ENCODE assay signal across 15 cellular contexts in the genomic region with DNA sequence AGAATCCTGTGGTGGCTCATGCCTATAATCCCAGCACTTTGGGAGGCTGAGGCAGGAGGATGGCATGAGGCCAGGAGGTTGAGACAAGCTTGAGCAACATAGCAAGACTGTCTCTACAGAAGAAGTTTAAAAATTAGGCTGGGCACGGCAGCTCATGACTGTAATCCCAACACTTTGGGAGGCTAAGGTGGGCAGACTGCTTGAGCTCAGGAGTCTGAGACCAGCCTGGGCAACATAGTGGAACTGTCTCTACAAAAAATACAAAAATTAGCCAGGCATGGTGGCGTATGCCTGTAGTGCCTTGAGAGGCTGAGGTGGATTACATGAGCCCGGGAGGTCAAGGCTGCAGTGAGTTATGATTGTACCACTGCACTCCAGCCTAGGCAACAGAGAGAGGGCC. TPM values are rescaled to one million over a fixed set of nuclear protein-coding genes. Genes with fewer than 3 reads are reported as not detected.
DNase-seq lines count a peak whose midpoint lies in the region; ATAC-seq and TF ChIP-seq lines count a peak whose summit lies in the region.
"Had no signal": no experiment of that assay in that cellular context is flagged by ENCODE, and none has a peak within 500 bp of the region (broad histone marks: within the 10 kb centered on the region; RNA-seq: fewer than 3 reads in every experiment).

No MANE protein-coding gene starts in this region.

- peaks cover 40% of the 10 kb centered on the region for H3K4me1 Mint-ChIP-seq in GM23338
- H3K4me1 Mint-ChIP-seq in stimulated activated effector memory CD8-positive, alpha-beta T cell treated with anti-CD3 and anti-CD28 coated beads, Interleukin-12 subunit alpha, Interleukin-12 subunit beta, amount 100 ng/mL, for 72 hours: peaks cover 68% of the 10 kb centered on the region

- 0 out of 3 replicates have a peak overlapping the region, but pooled peaks have one; percentile 68 for H3K4me3 Mint-ChIP-seq in GM23338
- peak overlapping the region; percentile 95 for H3K4me3 Mint-ChIP-seq in stimulated activated effector memory CD8-positive, alpha-beta T cell treated with anti-CD3 and anti-CD28 coated beads, Interleukin-12 subunit alpha, Interleukin-12 subunit beta, amount 100 ng/mL, for 72 hours

- H3K36me3 ChIP-seq in GM23338 (ENCODE audit: insufficient read depth): no peaks in the 10 kb centered on the region; the same call in 1 of the 2 replicates
- peaks cover 31% of the 10 kb centered on the region for H3K36me3 ChIP-seq in RWPE2 (ENCODE audit: low read depth)
- H3K36me3 ChIP-seq in hepatocyte (replicated peaks; ENCODE audit: insufficient read depth, low read depth): no peaks in the 10 kb centered on the region

- H4K20me1 ChIP-seq in GM23338 (replicated peaks; ENCODE audit: insufficient read depth) (0 out of 2 replicates have a peak, but pooled peaks cover 7% of the 10 kb centered on the region), hepatocyte (ENCODE audit: insufficient read depth, poor library complexity, severe bottlenecking) (no peaks in the 10 kb centered on the region)

- no peak overlapping the region for H3K27ac ChIP-seq in GM23338 (ENCODE audit: low read depth)
- peak overlapping the region; percentile 83 for H3K27ac ChIP-seq in RWPE2 (ENCODE audit: poor library complexity, severe bottlenecking)
- no peak overlapping the region for H3K27ac ChIP-seq in hepatocyte

- H3K9me3 ChIP-seq in RWPE2 (ENCODE audit: severe bottlenecking) (no peaks in the 10 kb centered on the region), hepatocyte (ENCODE audit: low read depth) (no peaks in the 10 kb centered on the region)

- DNase-seq in GM23338 (ENCODE audit: low spot score): no peak
- no peak for DNase-seq in RWPE2 (ENCODE audit: low spot score)
- DNase-seq in islet precursor cell: peak; percentile 29
- DNase-seq in stimulated activated effector memory CD8-positive, alpha-beta T cell treated with anti-CD3 and anti-CD28 coated beads, Interleukin-12 subunit alpha, Interleukin-12 subunit beta, amount 100 ng/mL, for 72 hours (ENCODE audit: low spot score in 2 of 2): no peak
- no peak for DNase-seq in hepatocyte (ENCODE audit: low spot score)
- no peak for DNase-seq in SW480 (ENCODE audit: low spot score)
- no peak for DNase-seq in NCI-H2196 treated with DMSO at 0.1 percent for 48 hours (lab: John Stamatoyannopoulos, UW; ENCODE audit: unreplicated experiment)
- DNase-seq in NCI-H2196 (lab: John Stamatoyannopoulos, UW; ENCODE audit: unreplicated experiment): no peak
- DNase-seq: C1 segment of cervical spinal cord; Calu3; CD4-positive, alpha-beta memory T cell; COR-L47; DMS153; DND-41; HCEC 1CT had no signal

- H3K9me2 ChIP-seq in GM23338 (ENCODE audit: insufficient read depth): no peaks in the 10 kb centered on the region
- no peaks in the 10 kb centered on the region for H3K9me2 ChIP-seq in hepatocyte (replicated peaks; ENCODE audit: insufficient read depth)

- peaks cover 11% of the 10 kb centered on the region for H3F3A ChIP-seq in GM23338 (replicated peaks; ENCODE audit: low read depth)

- H3K27me3 ChIP-seq in GM23338 (ENCODE audit: insufficient read depth): peaks cover 54% of the 10 kb centered on the region
- H3K27me3 ChIP-seq in RWPE2 (ENCODE audit: insufficient read depth, poor library complexity, severe bottlenecking): no peaks in the 10 kb centered on the region
- H3K27me3 ChIP-seq in hepatocyte: peaks cover 51% of the 10 kb centered on the region

- no peak overlapping the region for H3K27ac Mint-ChIP-seq in GM23338
- no peak overlapping the region for H3K27ac Mint-ChIP-seq in stimulated activated effector memory CD8-positive, alpha-beta T cell treated with anti-CD3 and anti-CD28 coated beads, Interleukin-12 subunit alpha, Interleukin-12 subunit beta, amount 100 ng/mL, for 72 hours
- H3K27ac Mint-ChIP-seq: CD4-positive, alpha-beta memory T cell had no signal

- peaks cover 21% of the 10 kb centered on the region; the same call in 1 of the 2 replicates for H3K4me1 ChIP-seq in GM23338 (ENCODE audit: insufficient read depth)
- H3K4me1 ChIP-seq in RWPE2 (ENCODE audit: insufficient read depth, poor library complexity, severe bottlenecking): peaks cover 4% of the 10 kb centered on the region
- peaks cover 28% of the 10 kb centered on the region for H3K4me1 ChIP-seq in hepatocyte (ENCODE audit: insufficient read depth)

- H3K4me2 ChIP-seq in GM23338 (no peak overlapping the region), hepatocyte (no peak overlapping the region)

- ATAC-seq in GM23338: no peak
- ATAC-seq in RWPE2 (ENCODE audit: low read depth): no peak
- ATAC-seq in stimulated activated effector memory CD8-positive, alpha-beta T cell treated with anti-CD3 and anti-CD28 coated beads, Interleukin-12 subunit alpha, Interleukin-12 subunit beta, amount 100 ng/mL, for 72 hours: no peak

- no peak for TF ChIP-seq CTCF in GM23338 (conservative IDR thresholded peaks at IDR 0.05; ENCODE audit: low read depth in 2 of 2)
- TF ChIP-seq CTCF in RWPE2 (IDR thresholded peaks at IDR 0.05; ENCODE audit: poor library complexity, severe bottlenecking): no peak
- no peak for TF ChIP-seq CTCF in hepatocyte (IDR thresholded peaks at IDR 0.05; ENCODE audit: poor library complexity)

- H3K4me3 ChIP-seq in GM23338: no peak overlapping the region
- no peak overlapping the region for H3K4me3 ChIP-seq in RWPE2 (ENCODE audit: severe bottlenecking)
- H3K4me3 ChIP-seq in hepatocyte: no peak overlapping the region

- no peaks in the 10 kb centered on the region; the same call in 2 of the 3 replicates for H3K9me3 Mint-ChIP-seq in GM23338
- H3K9me3 Mint-ChIP-seq in stimulated activated effector memory CD8-positive, alpha-beta T cell treated with anti-CD3 and anti-CD28 coated beads, Interleukin-12 subunit alpha, Interleukin-12 subunit beta, amount 100 ng/mL, for 72 hours: no peaks in the 10 kb centered on the region

- H3K36me3 Mint-ChIP-seq in GM23338 (ENCODE audit: low read depth): peaks cover 35% of the 10 kb centered on the region
- H3K36me3 Mint-ChIP-seq in stimulated activated effector memory CD8-positive, alpha-beta T cell treated with anti-CD3 and anti-CD28 coated beads, Interleukin-12 subunit alpha, Interleukin-12 subunit beta, amount 100 ng/mL, for 72 hours: peaks cover 55% of the 10 kb centered on the region

- H3K79me2 ChIP-seq in GM23338 (replicated peaks; ENCODE audit: insufficient read depth) (no peaks in the 10 kb centered on the region), hepatocyte (peaks cover 10% of the 10 kb centered on the region)

- H3K27me3 Mint-ChIP-seq in GM23338 (ENCODE audit: insufficient read depth, low read depth, poor library complexity): peaks cover 47% of the 10 kb centered on the region

- H2AFZ ChIP-seq in GM23338 (no peak overlapping the region), hepatocyte (no peak overlapping the region)

- 91% methylated on average over 3 of the region's 3 CpGs for WGBS in hepatocyte (ENCODE audit: low lambda C conversion rate, missing lambda C conversion rate)

TF ChIP-seq in GM23338, 12 proteins besides CTCF, POLR2A, EP300 and RAD21:
- TF ChIP-seq STAT1 (IDR thresholded peaks at IDR 0.05; ENCODE audit: unreplicated experiment) (no peak), EZH2phosphoT487 (IDR thresholded peaks at IDR 0.05; ENCODE audit: unreplicated experiment) (no peak), JUNB (IDR thresholded peaks at IDR 0.05; ENCODE audit: unreplicated experiment) (no peak)

RNA-seq across cellular contexts. Expression of a gene that starts 1.0 kb away (rescaled TPM):
- total RNA-seq in GM23338 (2014; rRNA removed; shearing (Covaris generic)): 2.7 and 6.8 TPM in 2 replicates
- polyA plus RNA-seq in GM23338 (2016; fragmentation: Nextera tagmentation; extraction: Ambion mirVana) (0.83 and 1.1 TPM in 2 replicates), hepatocyte (0.89 and 2.3 TPM in 2 replicates)
- total RNA-seq in hepatocyte: 0.23 and 2.9 TPM in 2 replicates

RNA-seq across cellular contexts. Expression of a gene that starts 4.0 kb away (rescaled TPM):
- total RNA-seq in GM23338 (2014; rRNA removed; shearing (Covaris generic)): 12.2 and 18.9 TPM in 2 replicates
- polyA plus RNA-seq in GM23338 (2016; fragmentation: Nextera tagmentation; extraction: Ambion mirVana): 39.5 and 47.0 TPM in 2 replicates
- total RNA-seq in hepatocyte: 8.6 and 8.8 TPM in 2 replicates
- 26.1 and 31.1 TPM in 2 replicates for polyA plus RNA-seq in hepatocyte

RNA-seq across cellular contexts. Expression of a gene that starts 4.5 kb away (rescaled TPM):
- total RNA-seq in GM23338 (2014; rRNA removed; shearing (Covaris generic)): 3.0 and 5.3 TPM in 2 replicates
- polyA plus RNA-seq in GM23338 (2016; fragmentation: Nextera tagmentation; extraction: Ambion mirVana) (1.3 and 1.7 TPM in 2 replicates), hepatocyte (4.5 and 10.3 TPM in 2 replicates)
- 5.5 and 7.6 TPM in 2 replicates for total RNA-seq in hepatocyte

RNA-seq across cellular contexts. Expression of a gene that starts 13.0 kb away (rescaled TPM):
- 2.9 and 3.5 TPM in 2 replicates for total RNA-seq in GM23338 (2014; rRNA removed; shearing (Covaris generic))
- polyA plus RNA-seq in GM23338 (2016; fragmentation: Nextera tagmentation; extraction: Ambion mirVana): 3.1 and 3.3 TPM in 2 replicates
- total RNA-seq in hepatocyte: 14.6 and 16.9 TPM in 2 replicates
- polyA plus RNA-seq in hepatocyte: 13.6 and 14.8 TPM in 2 replicates

RNA-seq across cellular contexts. Expression of a gene that starts 14.7 kb away (rescaled TPM):
- 29.5 and 30.9 TPM in 2 replicates for total RNA-seq in GM23338 (2014; rRNA removed; shearing (Covaris generic))
- polyA plus RNA-seq in GM23338 (2016; fragmentation: Nextera tagmentation; extraction: Ambion mirVana) (41.7 and 43.1 TPM in 2 replicates), hepatocyte (38.9 and 46.8 TPM in 2 replicates)
- 15.7 and 25.9 TPM in 2 replicates for total RNA-seq in hepatocyte
